Comparison of ENCODE assay signal across 1 cellular context in genomic region chr21:45555557-45556301, GRCh38.
TF ChIP-seq lines count a peak whose summit lies in the region.

No MANE protein-coding gene starts in this region.

TF ChIP-seq in K562, 482 proteins besides CTCF, POLR2A, EP300 and RAD21 (continued from another document):
- TF ChIP-seq HDAC2 (IDR thresholded peaks at IDR 0.05) = no peak; the same call in 1 of the 2 replicates
- TF ChIP-seq ZNF407 (IDR thresholded peaks at IDR 0.05; ENCODE audit: low read depth) = no peak
- 0 out of 4 replicates have a peak, but pooled peaks of 1 of the 2 experiments have one; percentile 16 for TF ChIP-seq SIN3A (IDR thresholded peaks at IDR 0.05; ENCODE audit: borderline replicate concordance in 2 of 2, control insufficient read depth in 1 of 2, low read depth in 2 of 2, low read length in 2 of 2)
- peak; percentile 52; the same call in 1 of the 2 replicates for TF ChIP-seq PHF8 (IDR thresholded peaks at IDR 0.05; ENCODE audit: borderline replicate concordance, low read length)
- no peak for TF ChIP-seq CGGBP1 (CRISPR knock-in tag; IDR thresholded peaks at IDR 0.05)
- peak; percentile 66; the same call in 1 of the 2 replicates for TF ChIP-seq CTBP1 (IDR thresholded peaks at IDR 0.05; ENCODE audit: borderline replicate concordance)
- peak; percentile 16 for TF ChIP-seq ZFP36 (IDR thresholded peaks at IDR 0.05; ENCODE audit: low read depth, low read length, partially characterized antibody)
- peak; percentile 98 for TF ChIP-seq MAX (CRISPR knock-in tag; IDR thresholded peaks at IDR 0.05)
TF ChIP-seq in K562: peak in this region for 104.
